Comparison of ENCODE assay signal across 8 cellular contexts in the genomic region with DNA sequence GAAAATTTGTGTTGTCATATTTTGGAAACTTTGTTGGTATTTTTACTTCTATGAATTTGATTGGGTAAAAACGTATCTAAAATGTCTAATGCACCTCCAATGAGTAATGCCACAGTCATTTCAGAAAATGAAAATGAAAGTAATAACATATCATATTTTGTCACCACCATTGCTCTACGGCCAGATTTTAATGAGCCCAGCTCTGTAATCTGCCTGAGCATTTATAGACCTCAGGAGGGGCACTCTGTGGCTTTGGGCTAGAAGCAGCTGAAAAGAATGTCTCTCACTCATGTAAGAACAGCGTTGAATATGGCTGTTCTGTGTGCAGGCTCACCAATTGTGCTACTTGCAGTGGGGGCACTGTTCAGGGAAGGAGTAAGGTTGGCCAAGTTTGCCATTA. TPM values are rescaled to one million over a fixed set of nuclear protein-coding genes. Genes with fewer than 3 reads are reported as not detected.
DNase-seq lines count a peak whose midpoint lies in the region; ATAC-seq, FAIRE-seq and TF ChIP-seq lines count a peak whose summit lies in the region.

No MANE protein-coding gene starts in this region.

- H3K4me3 ChIP-seq in DND-41 (ENCODE audit: low read depth in 1 of 2, low read length in 2 of 2) (peak overlapping the region in 1 of 2 experiments; percentile 19; a peak in 2 of 4 replicates), endothelial cell of umbilical vein (replicated peaks in 1 of 3; ENCODE audit: insufficient read depth in 1 of 3, low read depth in 1 of 3, low read length in 3 of 3) (peak overlapping the region in 1 of 3 experiments; percentile 27), stomach (peak overlapping the region in 2 of 4 donors; percentile 11 to 12), Peyer's patch (peak overlapping the region in 1 of 4 donors; percentile 35)

- POLR2A ChIA-PET in endothelial cell of umbilical vein (lab: Charles Lee), result no interaction called here

- no peaks in the 10 kb centered on the region for H3K79me2 ChIP-seq in DND-41 (ENCODE audit: insufficient read depth, low read length)
- no peaks in the 10 kb centered on the region for H3K79me2 ChIP-seq in endothelial cell of umbilical vein (ENCODE audit: control insufficient read depth, insufficient read depth, low read length)

- H3K36me3 ChIP-seq in DND-41 (ENCODE audit: insufficient read depth, low read length), result no peaks in the 10 kb centered on the region
- no peaks in the 10 kb centered on the region for H3K36me3 ChIP-seq in endothelial cell of umbilical vein (ENCODE audit: control insufficient read depth in 2 of 2, extremely low read depth in 1 of 2, insufficient read depth in 2 of 2, low read length in 2 of 2)
- no peaks in the 10 kb centered on the region for H3K36me3 ChIP-seq in stomach
- no peaks in the 10 kb centered on the region for H3K36me3 ChIP-seq in Peyer's patch

- TF ChIP-seq POLR2A in endothelial cell of umbilical vein (IDR thresholded peaks at IDR 0.05; ENCODE audit: low read depth, low read length) (no peak), stomach (IDR thresholded peaks at IDR 0.05) (no peak), Peyer's patch (IDR thresholded peaks at IDR 0.05) (no peak)

- no peak for TF ChIP-seq EP300 in stomach (IDR thresholded peaks at IDR 0.05)

- TF ChIP-seq CTCF in DND-41 (IDR thresholded peaks at IDR 0.05; ENCODE audit: borderline replicate concordance, extremely low read depth, low read length, poor library complexity, severe bottlenecking) (peak; percentile 18), endothelial cell of umbilical vein (IDR thresholded peaks at IDR 0.05; ENCODE audit: extremely low read depth in 1 of 2, insufficient read depth in 1 of 2, low read depth in 1 of 2, low read length in 2 of 2) (no peak), stomach (IDR thresholded peaks at IDR 0.05) (no peak), Peyer's patch (IDR thresholded peaks at IDR 0.05) (no peak)

- no peak overlapping the region for H3K9ac ChIP-seq in DND-41 (ENCODE audit: low read depth, low read length)
- H3K9ac ChIP-seq in endothelial cell of umbilical vein (replicated peaks; ENCODE audit: extremely low read depth, insufficient read depth, low read length), result no peak overlapping the region

- no peaks in the 10 kb centered on the region for H3K9me1 ChIP-seq in endothelial cell of umbilical vein (replicated peaks; ENCODE audit: control insufficient read depth, extremely low read depth, insufficient read depth, low read length)

- H3K27ac ChIP-seq in DND-41 (ENCODE audit: low read length), result peak overlapping the region; percentile 23; the same call in 1 of the 2 replicates
- H3K27ac ChIP-seq in endothelial cell of umbilical vein (ENCODE audit: insufficient read depth, low read depth, low read length), result no peak overlapping the region
- H3K27ac ChIP-seq in stomach, result no peak overlapping the region
- no peak overlapping the region for H3K27ac ChIP-seq in Peyer's patch

- intact Hi-C loops in endothelial cell of umbilical vein (cut with micrococcal nuclease) (no loop called here), stomach (cut with DNase I; ENCODE audit: low total_unique reads) (no loop called here)

- CTCF ChIA-PET in endothelial cell of umbilical vein (lab: Charles Lee), result no interaction called here

- no TSS peak for BruUV-seq in endothelial cell of umbilical vein (replicated peaks; lab: Mats Ljungman, UMichigan)

- peaks cover 10% of the 10 kb centered on the region; the same call in 1 of the 2 replicates for H3K4me1 ChIP-seq in DND-41 (ENCODE audit: insufficient read depth, low read length)
- no peaks in the 10 kb centered on the region for H3K4me1 ChIP-seq in endothelial cell of umbilical vein (ENCODE audit: control insufficient read depth, extremely low read depth, insufficient read depth, low read length)
- H3K4me1 ChIP-seq in stomach, result no peaks in the 10 kb centered on the region
- H3K4me1 ChIP-seq in Peyer's patch, result no peaks in the 10 kb centered on the region

- H3K27me3 ChIP-seq in DND-41 (ENCODE audit: insufficient read depth, low read length, poor library complexity) (no peaks in the 10 kb centered on the region), endothelial cell of umbilical vein (ENCODE audit: control insufficient read depth in 2 of 2, insufficient read depth in 2 of 2, low read length in 2 of 2) (no peaks in the 10 kb centered on the region), stomach (no peaks in the 10 kb centered on the region), Peyer's patch (no peaks in the 10 kb centered on the region)

- H3K9me3 ChIP-seq in DND-41 (ENCODE audit: insufficient read depth, low read length, severe bottlenecking), result no peaks in the 10 kb centered on the region
- no peaks in the 10 kb centered on the region for H3K9me3 ChIP-seq in endothelial cell of umbilical vein (replicated peaks; ENCODE audit: control insufficient read depth, insufficient read depth, low read length)
- H3K9me3 ChIP-seq in stomach, result no peaks in the 10 kb centered on the region
- no peaks in the 10 kb centered on the region for H3K9me3 ChIP-seq in Peyer's patch

- dilution Hi-C loops in endothelial cell of umbilical vein (cut with MboI; ENCODE audit: extremely low pct_ligation_motif_present, low sequenced_read_pairs), result no loop called here

- 39 to 52% (median 43%) methylated on average over 3 of the region's 3 CpGs for WGBS in stomach, 5 donors

- H2AFZ ChIP-seq in DND-41 (ENCODE audit: low read depth, low read length) (peak overlapping the region; percentile 32), endothelial cell of umbilical vein (ENCODE audit: low read depth, low read length) (peak overlapping the region; percentile 63)

- H3K4me2 ChIP-seq in DND-41 (ENCODE audit: insufficient read depth, low read length), result peak overlapping the region; percentile 47
- H3K4me2 ChIP-seq in endothelial cell of umbilical vein (ENCODE audit: insufficient read depth, low read length), result peak overlapping the region; percentile 55

- DNase-seq in DND-41 (peak; percentile 38), LoVo (ENCODE audit: low spot score) (peak; percentile 45), endothelial cell of umbilical vein (ENCODE audit: low read depth, low spot score) (no peak), stomach (no peak), Peyer's patch (no peak), DMS114 treated with DMSO at 0.1 percent for 48 hours (lab: John Stamatoyannopoulos, UW; ENCODE audit: unreplicated experiment) (no peak), Kasumi-1 (lab: John Stamatoyannopoulos, UW) (no peak)

- ATAC-seq in DND-41 (ENCODE audit: insufficient read depth, low read depth) (peak; percentile 88), GM21529 (IDR thresholded peaks at IDR 0.05; ENCODE audit: unreplicated experiment) (peak; percentile 82)

- FAIRE-seq in endothelial cell of umbilical vein (lab: Jason Lieb, UNC), result no peak

- H4K20me1 ChIP-seq in DND-41 (ENCODE audit: insufficient read depth, low read length), result no peaks in the 10 kb centered on the region
- H4K20me1 ChIP-seq in endothelial cell of umbilical vein (replicated peaks; ENCODE audit: control insufficient read depth, extremely low read depth, insufficient read depth, low read length), result no peaks in the 10 kb centered on the region

TF ChIP-seq in endothelial cell of umbilical vein, 7 proteins besides CTCF, POLR2A, EP300 and RAD21:
- TF ChIP-seq EZH2 (IDR thresholded peaks at IDR 0.05; ENCODE audit: borderline replicate concordance, low read depth, low read length, severe bottlenecking) (no peak), JUN (IDR thresholded peaks at IDR 0.05; ENCODE audit: borderline replicate concordance, insufficient read depth, insufficient read length, low read depth) (no peak), GATA2 (IDR thresholded peaks at IDR 0.05; ENCODE audit: insufficient read depth, insufficient read length, low read depth, low read length) (no peak), FOS (IDR thresholded peaks at IDR 0.05; ENCODE audit: borderline replicate concordance, insufficient read depth, low read length) (no peak), POLR2AphosphoS5 (IDR thresholded peaks at IDR 0.05; ENCODE audit: insufficient read depth, low read depth, low read length) (no peak), MYC (IDR thresholded peaks at IDR 0.05; ENCODE audit: low read depth, low read length) (no peak)
- TF ChIP-seq, protein P1, sequence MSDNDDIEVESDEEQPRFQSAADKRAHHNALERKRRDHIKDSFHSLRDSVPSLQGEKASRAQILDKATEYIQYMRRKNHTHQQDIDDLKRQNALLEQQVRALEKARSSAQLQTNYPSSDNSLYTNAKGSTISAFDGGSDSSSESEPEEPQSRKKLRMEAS (IDR thresholded peaks at IDR 0.05; ENCODE audit: insufficient read depth, insufficient read length), result no peak

RNA-seq across cellular contexts. Expression of a gene that starts 32.7 kb away (rescaled TPM):
- total RNA-seq in endothelial cell of umbilical vein (0.05 TPM in 1 of 2 replicates, not detected in the other), stomach (1 to 10 TPM in 1 of 5 donors, under 1 TPM in 2, not detected in 2; under 0.01 to 1.8 (median under 0.01) TPM), Peyer's patch (not detected)
- polyA plus RNA-seq in endothelial cell of umbilical vein (not detected in 2 replicates), stomach (under 1 TPM in 1 of 3 donors, not detected in 2; 0.30 TPM)
- under 0.01 TPM in 1 of 2 replicates, not detected in the other for polyA plus RNA-seq in endothelial cell of umbilical vein (2011; cell fraction: cytosol; rRNA removed)
- 0.01 and 0.03 TPM in 2 replicates for polyA plus RNA-seq in endothelial cell of umbilical vein (2011; cell fraction: nucleus; rRNA removed)
- polyA plus RNA-seq in endothelial cell of umbilical vein (2012), result 0.01 TPM in 2 replicates
- polyA minus RNA-seq in endothelial cell of umbilical vein, result 0.05 TPM in 1 of 2 replicates, not detected in the other
- not detected for polyA minus RNA-seq in endothelial cell of umbilical vein (2011; cell fraction: cytosol; rRNA and poly(A)+ RNA removed)
- 0.05 TPM in 1 of 2 replicates, not detected in the other for polyA minus RNA-seq in endothelial cell of umbilical vein (2011; cell fraction: nucleus; rRNA and poly(A)+ RNA removed)

Comparison
In these comparisons a context has a peak if more than half of its experiments do, and no peak if none do; other contexts are left out.
1. DNase-seq: peak in DND-41 (single experiment) and LoVo (single experiment); none in endothelial cell of umbilical vein (single experiment), stomach (single experiment), Peyer's patch (0 of 3), DMS114 treated with DMSO at 0.1 percent for 48 hours (single experiment) and Kasumi-1 (0 of 2).